1 cellular context compared by ENCODE assay signal in genomic region chr17:43025766-43026537, GRCh38.
TF ChIP-seq lines count a peak whose summit lies in the region.

No MANE protein-coding gene starts in this region.

TF ChIP-seq in GM23338, 12 proteins besides CTCF, POLR2A, EP300 and RAD21 (continued from another document):
- TF ChIP-seq REST (IDR thresholded peaks at IDR 0.05; ENCODE audit: unreplicated experiment), result no peak
- no peak for TF ChIP-seq ZNF462 (CRISPR knock-in tag; IDR thresholded peaks at IDR 0.05)
- no peak for TF ChIP-seq ETS1 (IDR thresholded peaks at IDR 0.05)
- TF ChIP-seq NANOG (IDR thresholded peaks at IDR 0.05; ENCODE audit: borderline replicate concordance), result no peak
- TF ChIP-seq CREB1 (CRISPR knock-in tag; IDR thresholded peaks at IDR 0.05; ENCODE audit: low read depth), result no peak
- no peak for TF ChIP-seq ZNF114 (CRISPR knock-in tag; IDR thresholded peaks at IDR 0.05)
- no peak for TF ChIP-seq POLR2AphosphoS5 (IDR thresholded peaks at IDR 0.05; ENCODE audit: low read depth)
- no peak for TF ChIP-seq ZNF331 (CRISPR knock-in tag; IDR thresholded peaks at IDR 0.05; ENCODE audit: low read depth)
- TF ChIP-seq EZH2 (IDR thresholded peaks at IDR 0.05; ENCODE audit: low read depth, unreplicated experiment), result no peak
